Comparison of ENCODE assay signal across 17 cellular contexts in genomic region chr15:52439470-52439869, GRCh38.
"Had no signal": no experiment of that assay in that cellular context is flagged by ENCODE, and none has a peak within 500 bp of the region (broad histone marks: within the 10 kb centered on the region; RNA-seq: fewer than 3 reads in every experiment).

No MANE protein-coding gene starts in this region.

- H3K4me3 ChIP-seq: hepatocyte, right atrium auricular region, skin epidermis had no signal

- H3K27ac ChIP-seq: hepatocyte had no signal

- H2AFZ ChIP-seq: hepatocyte had no signal

- H3K27me3 Mint-ChIP-seq: memory B cell; naive thymus-derived CD8-positive, alpha-beta T cell had no signal

- ATAC-seq: activated CD4-positive, CD25-positive, alpha-beta regulatory T cell treated with anti-CD3 and anti-CD28 coated beads, Interleukin-2, amount 50 U/mL, for 24 hours; left lobe of liver; naive thymus-derived CD8-positive, alpha-beta T cell had no signal

- H3K27ac Mint-ChIP-seq: memory B cell had no signal

- H3K27me3 ChIP-seq: hepatocyte, right atrium auricular region had no signal

- DNase-seq: activated CD4-positive, alpha-beta T cell treated with anti-CD3 and anti-CD28 coated beads, Interleukin-2, amount 50 U/mL, for 1 hour; activated gamma-delta T cell; anterior cingulate cortex; erythroblast; islet precursor cell; naive thymus-derived CD8-positive, alpha-beta T cell; nucleus accumbens; posterior cingulate gyrus; stimulated activated CD4-positive, alpha-beta T cell treated with anti-CD3 and anti-CD28 coated beads, Interleukin-4, amount 100 ng/mL, for 4 hours; stimulated activated CD8-positive, alpha-beta memory T cell treated with anti-CD3 and anti-CD28 coated beads, Interleukin-4, amount 100 ng/mL, for 48 hours; T-helper 9 cell had no signal

- H3K9me3 Mint-ChIP-seq: memory B cell; naive thymus-derived CD8-positive, alpha-beta T cell had no signal

- H3K9me3 ChIP-seq: right atrium auricular region had no signal

- H3K79me2 ChIP-seq: hepatocyte had no signal

- H3K36me3 ChIP-seq: right atrium auricular region had no signal

- H3K4me2 ChIP-seq: hepatocyte had no signal

- H3K4me3 Mint-ChIP-seq: memory B cell; naive thymus-derived CD8-positive, alpha-beta T cell had no signal
